ENCODE assay signal across 8 cellular contexts in genomic region chr11:449889-450808, GRCh38. TPM values are rescaled to one million over a fixed set of nuclear protein-coding genes. Genes with fewer than 3 reads are reported as not detected.
DNase-seq lines count a peak whose midpoint lies in the region; ATAC-seq, FAIRE-seq and TF ChIP-seq lines count a peak whose summit lies in the region.

Gene PTDSS2 (plus strand): TSS chr11:450279. CDS start chr11:450456, 177 bp downstream.

- peak within 1 kb of the TSS; percentile 95 for H3K27ac Mint-ChIP-seq in central memory CD8-positive, alpha-beta T cell (ENCODE audit: low read depth)

- peak within 1 kb of the TSS; percentile 55 to 67 for H3K9ac ChIP-seq in kidney (ENCODE audit: low read length in 2 of 2)

- intact Hi-C loops in kidney (cut with DNase I): no loop called here

- peaks cover 18% of the 10 kb centered on the region for H3K36me3 Mint-ChIP-seq in central memory CD8-positive, alpha-beta T cell (ENCODE audit: insufficient read depth)

- DNase-seq in AG09309 (ENCODE audit: low read depth) (peak; percentile 70), NCI-H446 (lab: John Stamatoyannopoulos, UW) (peak; percentile 91 to 95), kidney (peak; percentile 99)
- peak; percentile 89 for DNase-seq in activated CD4-positive, CD25-positive, alpha-beta regulatory T cell treated with anti-CD3 and anti-CD28 coated beads, Interleukin-2, amount 50 U/mL, for 16 hours (ENCODE audit: low read depth, low spot score)
- peak; percentile 84 to 91 for DNase-seq in central memory CD8-positive, alpha-beta T cell (ENCODE audit: low spot score in 2 of 2)
- peak; percentile 98 for DNase-seq in stimulated activated CD4-positive, alpha-beta T cell treated with anti-CD3 and anti-CD28 coated beads, Interleukin-15, amount 100 ng/mL, for 24 hours

- H3K27me3 Mint-ChIP-seq in central memory CD8-positive, alpha-beta T cell: no peaks in the 10 kb centered on the region

- no peaks in the 10 kb centered on the region for H3K9me3 ChIP-seq in kidney (ENCODE audit: control insufficient read depth in 1 of 2, low read length in 2 of 2)

- H3K36me3 ChIP-seq in kidney (ENCODE audit: control insufficient read depth in 1 of 2, insufficient read depth in 2 of 2, low read length in 2 of 2): peaks cover 5 to 9% of the 10 kb centered on the region in 2 donors

- ATAC-seq in GM19025 (IDR thresholded peaks at IDR 0.05; ENCODE audit: low read depth, unreplicated experiment) (peak; percentile 60), HG03342 (IDR thresholded peaks at IDR 0.05; ENCODE audit: unreplicated experiment) (peak; percentile 71)
- ATAC-seq in central memory CD8-positive, alpha-beta T cell (replicated peaks; ENCODE audit: extremely low read depth, poor library complexity, severe bottlenecking): peak; percentile 82

- TF ChIP-seq CTCF in AG09309 (IDR thresholded peaks at IDR 0.05; ENCODE audit: control insufficient read depth, insufficient read depth, low read depth, low read length, missing control alignments) (no peak), kidney (IDR thresholded peaks at IDR 0.05; ENCODE audit: borderline replicate concordance, extremely low read depth, insufficient read depth) (peak; percentile 17)

- peak within 1 kb of the TSS; percentile 85 for H3K4me3 Mint-ChIP-seq in central memory CD8-positive, alpha-beta T cell

- H3K27ac ChIP-seq in kidney (ENCODE audit: low read depth in 2 of 2, low read length in 2 of 2): peak within 1 kb of the TSS; percentile 86

- no peaks in the 10 kb centered on the region for H3K9me3 Mint-ChIP-seq in central memory CD8-positive, alpha-beta T cell

- H3K4me1 Mint-ChIP-seq in central memory CD8-positive, alpha-beta T cell: peaks cover 28% of the 10 kb centered on the region

- peak within 1 kb of the TSS; percentile 65 for H3K4me3 ChIP-seq in AG09309 (ENCODE audit: control insufficient read depth, low read depth, low read length)
- H3K4me3 ChIP-seq in kidney (ENCODE audit: low read length in 2 of 2): peak within 1 kb of the TSS; percentile 80 to 82

- FAIRE-seq in kidney (lab: Jason Lieb, UNC): no peak

- H3K4me1 ChIP-seq in kidney (ENCODE audit: control insufficient read depth in 1 of 2, insufficient read depth in 1 of 2, low read depth in 1 of 2, low read length in 2 of 2): peaks cover 0 to 24% of the 10 kb centered on the region in 2 donors

RNA-seq across cellular contexts. Expression of gene PTDSS2, which starts in this region (rescaled TPM):
- total RNA-seq in kidney: 28.5 TPM
- 37.7 TPM for polyA plus RNA-seq in kidney (ENCODE audit: insufficient read depth, low read depth, low replicate concordance)

Comparison
In these comparisons a context has a peak if more than half of its experiments do, and no peak if none do; other contexts are left out.
1. Peak in every context shown above with its lines: DNase-seq, ATAC-seq, H3K4me3 ChIP-seq and H3K27ac ChIP-seq.